In the genomic region with DNA sequence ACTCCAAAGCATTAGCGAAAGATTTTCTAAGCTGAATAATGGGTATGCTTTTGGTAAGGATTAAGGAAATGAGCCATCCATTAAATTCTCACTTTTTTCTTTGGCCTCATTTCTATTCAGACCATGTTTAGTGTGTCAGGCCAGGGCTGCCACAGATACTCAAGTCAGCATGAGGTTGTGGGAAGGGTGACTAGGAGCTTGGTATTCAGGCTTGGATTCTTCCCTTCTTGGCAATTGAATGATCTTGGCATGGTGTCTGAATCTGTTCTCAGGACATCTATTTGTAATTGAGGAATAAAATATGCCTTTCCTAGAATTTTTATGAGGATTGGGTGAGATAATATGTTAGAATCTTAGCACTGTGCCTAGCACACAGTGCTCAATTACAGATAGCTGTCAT, we compare ENCODE assay signal across 19 cellular contexts.
"Had no signal": no experiment of that assay in that cellular context is flagged by ENCODE, and none has a peak within 500 bp of the region (broad histone marks: within the 10 kb centered on the region; RNA-seq: fewer than 3 reads in every experiment).

No MANE protein-coding gene starts in this region.

- ATAC-seq: activated CD4-positive, CD25-positive, alpha-beta regulatory T cell treated with anti-CD3 and anti-CD28 coated beads, Interleukin-2, amount 50 U/mL, for 24 hours; activated T-cell treated with anti-CD3 and anti-CD28 coated beads, Interleukin-2, amount 50 U/mL, for 72 hours; heart right ventricle; stimulated activated naive CD8-positive, alpha-beta T cell treated with anti-CD3 and anti-CD28 coated beads, Interleukin-15, Interleukin-2, amounts not matched to agents 100 U/mL and 50 U/mL, for 24 hours had no signal

- H3K27ac ChIP-seq: heart right ventricle, left ventricle myocardium inferior, suprapubic skin had no signal

- DNase-seq: activated CD4-positive, alpha-beta T cell treated with anti-CD3 and anti-CD28 coated beads, Interleukin-2, amount 50 U/mL, for 1 hour; activated effector memory CD4-positive, alpha-beta T cell treated with anti-CD3 and anti-CD28 coated beads, Interleukin-2, amount 50 U/mL, for 16 hours; activated naive CD4-positive, alpha-beta T cell treated with anti-CD3 and anti-CD28 coated beads, Interleukin-2, amount 50 U/mL, for 16 hours; activated T-cell treated with anti-CD3 and anti-CD28 coated beads, Interleukin-2, amount 50 U/mL, for 72 hours; aorta; effector memory CD4-positive, alpha-beta T cell; heart right ventricle; left ventricle myocardium inferior; mammary epithelial cell; naive B cell; retina; stimulated activated CD4-positive, alpha-beta T cell treated with anti-CD3 and anti-CD28 coated beads, Interleukin-12 subunit alpha, Interleukin-12 subunit beta, amount 100 ng/mL, for 4 hours; stimulated activated CD4-positive, alpha-beta T cell treated with anti-CD3 and anti-CD28 coated beads, Interleukin-1b, Interleukin-23, amount 100 ng/mL, for 48 hours; stimulated activated naive CD8-positive, alpha-beta T cell treated with anti-CD3 and anti-CD28 coated beads, Interleukin-15, Interleukin-2, amounts not matched to agents 100 U/mL and 50 U/mL, for 24 hours; T-helper 1 cell; T-helper 9 cell; trophoblast cell had no signal
